Comparison of ENCODE assay signal across 16 cellular contexts in genomic region chr20:64111841-64112641, GRCh38. TPM values are rescaled to one million over a fixed set of nuclear protein-coding genes. Genes with fewer than 3 reads are reported as not detected.
DNase-seq lines count a peak whose midpoint lies in the region; ATAC-seq lines count a peak whose summit lies in the region.
"Had no signal": no experiment of that assay in that cellular context is flagged by ENCODE, and none has a peak within 500 bp of the region (broad histone marks: within the 10 kb centered on the region; RNA-seq: fewer than 3 reads in every experiment).

No MANE protein-coding gene starts in this region.

- no peaks in the 10 kb centered on the region for H3K9me3 Mint-ChIP-seq in activated CD4-positive, alpha-beta T cell treated with anti-CD3 and anti-CD28 coated beads, Interleukin-2, amount 10 ng/mL, durations not matched to agents 7 days and 5 days
- no peaks in the 10 kb centered on the region for H3K9me3 Mint-ChIP-seq in activated CD4-positive, alpha-beta T cell treated with anti-CD3 and anti-CD28 coated beads for 36 hours (ENCODE audit: low read depth)

- no peaks in the 10 kb centered on the region for H3K27me3 Mint-ChIP-seq in activated CD4-positive, alpha-beta T cell treated with anti-CD3 and anti-CD28 coated beads, Interleukin-2, amount 10 ng/mL, durations not matched to agents 7 days and 5 days
- no peaks in the 10 kb centered on the region for H3K27me3 Mint-ChIP-seq in activated CD4-positive, alpha-beta T cell treated with anti-CD3 and anti-CD28 coated beads for 36 hours

- no peaks in the 10 kb centered on the region for H3K36me3 Mint-ChIP-seq in activated CD4-positive, alpha-beta T cell treated with anti-CD3 and anti-CD28 coated beads, Interleukin-2, amount 10 ng/mL, durations not matched to agents 7 days and 5 days (ENCODE audit: low read depth)
- H3K36me3 Mint-ChIP-seq in activated CD4-positive, alpha-beta T cell treated with anti-CD3 and anti-CD28 coated beads for 36 hours (ENCODE audit: low read depth), result no peaks in the 10 kb centered on the region

- POLR2A ChIA-PET in activated CD4-positive, alpha-beta T cell treated with anti-CD3 and anti-CD28 coated beads, Interleukin-2, amount 10 ng/mL, durations not matched to agents 7 days and 5 days (lab: Charles Lee), result no interaction called here
- POLR2A ChIA-PET in activated CD4-positive, alpha-beta T cell treated with anti-CD3 and anti-CD28 coated beads for 36 hours (lab: Charles Lee), result no interaction called here

- H3K4me1 Mint-ChIP-seq in activated CD4-positive, alpha-beta T cell treated with anti-CD3 and anti-CD28 coated beads, Interleukin-2, amount 10 ng/mL, durations not matched to agents 7 days and 5 days, result no peaks in the 10 kb centered on the region
- peaks cover 2% of the 10 kb centered on the region for H3K4me1 Mint-ChIP-seq in activated CD4-positive, alpha-beta T cell treated with anti-CD3 and anti-CD28 coated beads for 36 hours

- CTCF ChIA-PET in activated CD4-positive, alpha-beta T cell treated with anti-CD3 and anti-CD28 coated beads, Interleukin-2, amount 10 ng/mL, durations not matched to agents 7 days and 5 days (lab: Charles Lee), result interaction anchor here (0.5 to 1.2 kb wide), 3 partner anchors 9 to 1210 kb away, joined by 3 read pairs; no protein-coding TSS in a partner anchor
- CTCF ChIA-PET in activated CD4-positive, alpha-beta T cell treated with anti-CD3 and anti-CD28 coated beads for 36 hours (lab: Charles Lee), result no interaction called here

- in situ Hi-C loops in ACHN (cut with HindIII; ENCODE audit: low pct_ligation_motif_present, low pct_unique_long_range_greater_than_20kb, low sequenced_read_pairs), result no loop called here

- intact Hi-C loops in activated CD4-positive, alpha-beta T cell treated with anti-CD3 and anti-CD28 coated beads for 36 hours (cut with DNase I, micrococcal nuclease), result no loop called here
- intact Hi-C loops in head of caudate nucleus (cut with DNase I), result no loop called here

- peak; percentile 4 for DNase-seq in activated CD4-positive, alpha-beta T cell treated with anti-CD3 and anti-CD28 coated beads, Interleukin-2, amount 10 ng/mL, durations not matched to agents 7 days and 5 days
- DNase-seq in activated CD4-positive, alpha-beta T cell treated with anti-CD3 and anti-CD28 coated beads for 36 hours, result no peak
- DNase-seq in NCI-H2171 treated with DMSO at 0.1 percent for 48 hours (lab: John Stamatoyannopoulos, UW) (peak; percentile 59), head of caudate nucleus (peak in 36 of 42 donors; percentile 48 to 90 (median 68)), kidney tubule cell (ENCODE audit: low spot score) (no peak), ACHN (no peak), NCI-H774 (lab: John Stamatoyannopoulos, UW) (no peak)
- DNase-seq in stimulated activated CD8-positive, alpha-beta memory T cell treated with anti-CD3 and anti-CD28 coated beads, Interleukin-4, amount 100 ng/mL, for 48 hours, result peak; percentile 18
- DNase-seq: activated T-cell treated with anti-CD3 and anti-CD28 coated beads for 4 hours, brain microvascular endothelial cell, KG1, NCI-H1930, occipital lobe had no signal

- ATAC-seq in activated CD4-positive, alpha-beta T cell treated with anti-CD3 and anti-CD28 coated beads for 36 hours, result no peak

- H3K4me3 Mint-ChIP-seq in activated CD4-positive, alpha-beta T cell treated with anti-CD3 and anti-CD28 coated beads, Interleukin-2, amount 10 ng/mL, durations not matched to agents 7 days and 5 days, result no peak overlapping the region
- no peak overlapping the region for H3K4me3 Mint-ChIP-seq in activated CD4-positive, alpha-beta T cell treated with anti-CD3 and anti-CD28 coated beads for 36 hours

- H3K27ac Mint-ChIP-seq in activated CD4-positive, alpha-beta T cell treated with anti-CD3 and anti-CD28 coated beads, Interleukin-2, amount 10 ng/mL, durations not matched to agents 7 days and 5 days, result no peak overlapping the region
- no peak overlapping the region for H3K27ac Mint-ChIP-seq in activated CD4-positive, alpha-beta T cell treated with anti-CD3 and anti-CD28 coated beads for 36 hours

RNA-seq across cellular contexts. Expression of gene NPBWR2, which starts 4.7 kb away (rescaled TPM):
- not detected for total RNA-seq in activated CD4-positive, alpha-beta T cell treated with anti-CD3 and anti-CD28 coated beads, Interleukin-2, amount 10 ng/mL, durations not matched to agents 7 days and 5 days
- not detected for total RNA-seq in activated CD4-positive, alpha-beta T cell treated with anti-CD3 and anti-CD28 coated beads for 36 hours
- total RNA-seq: hepatocyte, lung microvascular endothelial cell, occipital lobe, OCI-LY7 had no signal

RNA-seq across cellular contexts. Expression of gene LKAAEAR1, which starts 27.8 kb away (rescaled TPM):
- total RNA-seq in activated CD4-positive, alpha-beta T cell treated with anti-CD3 and anti-CD28 coated beads, Interleukin-2, amount 10 ng/mL, durations not matched to agents 7 days and 5 days, result under 1 TPM; 0.44 to 0.89 TPM
- under 1 TPM; 0.30 to 0.46 TPM for total RNA-seq in activated CD4-positive, alpha-beta T cell treated with anti-CD3 and anti-CD28 coated beads for 36 hours
- total RNA-seq: hepatocyte, OCI-LY7 had no signal

RNA-seq across cellular contexts. Expression of gene OPRL1, which starts 32.2 kb away (rescaled TPM):
- 1 to 10 TPM; 1.6 TPM for total RNA-seq in activated CD4-positive, alpha-beta T cell treated with anti-CD3 and anti-CD28 coated beads, Interleukin-2, amount 10 ng/mL, durations not matched to agents 7 days and 5 days
- under 1 TPM; 0.42 to 0.50 TPM for total RNA-seq in activated CD4-positive, alpha-beta T cell treated with anti-CD3 and anti-CD28 coated beads for 36 hours

RNA-seq across cellular contexts. Expression of gene RGS19, which starts 32.7 kb away (rescaled TPM):
- total RNA-seq in activated CD4-positive, alpha-beta T cell treated with anti-CD3 and anti-CD28 coated beads, Interleukin-2, amount 10 ng/mL, durations not matched to agents 7 days and 5 days, result 100 to 1,000 TPM; 105 to 107 TPM
- 10 to 100 TPM; 39.6 to 40.2 TPM for total RNA-seq in activated CD4-positive, alpha-beta T cell treated with anti-CD3 and anti-CD28 coated beads for 36 hours

RNA-seq across cellular contexts. Expression of gene TCEA2, which starts 49.0 kb away (rescaled TPM):
- 10 to 100 TPM; 47.6 to 57.9 TPM for total RNA-seq in activated CD4-positive, alpha-beta T cell treated with anti-CD3 and anti-CD28 coated beads, Interleukin-2, amount 10 ng/mL, durations not matched to agents 7 days and 5 days
- total RNA-seq in activated CD4-positive, alpha-beta T cell treated with anti-CD3 and anti-CD28 coated beads for 36 hours, result 10 to 100 TPM; 40.6 to 50.0 TPM

Comparison
In these comparisons a context has a peak if more than half of its experiments do, and no peak if none do; other contexts are left out.
1. DNase-seq: peak in activated CD4-positive, alpha-beta T cell treated with anti-CD3 and anti-CD28 coated beads, Interleukin-2, amount 10 ng/mL, durations not matched to agents 7 days and 5 days (single experiment), NCI-H2171 treated with DMSO at 0.1 percent for 48 hours (single experiment), head of caudate nucleus (36 of 42) and stimulated activated CD8-positive, alpha-beta memory T cell treated with anti-CD3 and anti-CD28 coated beads, Interleukin-4, amount 100 ng/mL, for 48 hours (single experiment); none in activated CD4-positive, alpha-beta T cell treated with anti-CD3 and anti-CD28 coated beads for 36 hours (single experiment), kidney tubule cell (single experiment), ACHN (single experiment) and NCI-H774 (single experiment).